Comparison of ENCODE assay signal across 1 cellular context in the genomic region with DNA sequence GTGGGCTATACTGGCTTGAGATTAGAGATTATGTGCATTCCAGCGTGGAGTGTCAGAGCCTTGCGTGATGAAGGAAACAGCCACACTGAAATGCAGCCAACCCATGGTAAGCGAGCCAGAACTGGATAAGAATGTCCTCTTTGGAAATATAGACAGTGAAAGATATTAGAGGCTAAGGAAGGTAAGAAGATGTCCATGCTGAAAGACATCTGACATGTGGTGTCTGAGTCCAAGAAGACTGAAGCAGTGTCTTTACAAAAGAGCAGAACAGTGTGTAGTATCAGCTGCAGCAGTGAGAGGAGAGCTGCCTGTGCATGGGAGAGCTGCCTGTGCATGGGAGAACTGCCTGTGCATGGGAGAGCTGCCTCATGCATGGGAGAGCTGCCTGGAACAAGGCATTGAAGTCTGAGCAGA.
TF ChIP-seq lines count a peak whose summit lies in the region.

No MANE protein-coding gene starts in this region.

TF ChIP-seq in GM23338, 12 proteins besides CTCF, POLR2A, EP300 and RAD21 (continued from another document):
- TF ChIP-seq, protein P1, sequence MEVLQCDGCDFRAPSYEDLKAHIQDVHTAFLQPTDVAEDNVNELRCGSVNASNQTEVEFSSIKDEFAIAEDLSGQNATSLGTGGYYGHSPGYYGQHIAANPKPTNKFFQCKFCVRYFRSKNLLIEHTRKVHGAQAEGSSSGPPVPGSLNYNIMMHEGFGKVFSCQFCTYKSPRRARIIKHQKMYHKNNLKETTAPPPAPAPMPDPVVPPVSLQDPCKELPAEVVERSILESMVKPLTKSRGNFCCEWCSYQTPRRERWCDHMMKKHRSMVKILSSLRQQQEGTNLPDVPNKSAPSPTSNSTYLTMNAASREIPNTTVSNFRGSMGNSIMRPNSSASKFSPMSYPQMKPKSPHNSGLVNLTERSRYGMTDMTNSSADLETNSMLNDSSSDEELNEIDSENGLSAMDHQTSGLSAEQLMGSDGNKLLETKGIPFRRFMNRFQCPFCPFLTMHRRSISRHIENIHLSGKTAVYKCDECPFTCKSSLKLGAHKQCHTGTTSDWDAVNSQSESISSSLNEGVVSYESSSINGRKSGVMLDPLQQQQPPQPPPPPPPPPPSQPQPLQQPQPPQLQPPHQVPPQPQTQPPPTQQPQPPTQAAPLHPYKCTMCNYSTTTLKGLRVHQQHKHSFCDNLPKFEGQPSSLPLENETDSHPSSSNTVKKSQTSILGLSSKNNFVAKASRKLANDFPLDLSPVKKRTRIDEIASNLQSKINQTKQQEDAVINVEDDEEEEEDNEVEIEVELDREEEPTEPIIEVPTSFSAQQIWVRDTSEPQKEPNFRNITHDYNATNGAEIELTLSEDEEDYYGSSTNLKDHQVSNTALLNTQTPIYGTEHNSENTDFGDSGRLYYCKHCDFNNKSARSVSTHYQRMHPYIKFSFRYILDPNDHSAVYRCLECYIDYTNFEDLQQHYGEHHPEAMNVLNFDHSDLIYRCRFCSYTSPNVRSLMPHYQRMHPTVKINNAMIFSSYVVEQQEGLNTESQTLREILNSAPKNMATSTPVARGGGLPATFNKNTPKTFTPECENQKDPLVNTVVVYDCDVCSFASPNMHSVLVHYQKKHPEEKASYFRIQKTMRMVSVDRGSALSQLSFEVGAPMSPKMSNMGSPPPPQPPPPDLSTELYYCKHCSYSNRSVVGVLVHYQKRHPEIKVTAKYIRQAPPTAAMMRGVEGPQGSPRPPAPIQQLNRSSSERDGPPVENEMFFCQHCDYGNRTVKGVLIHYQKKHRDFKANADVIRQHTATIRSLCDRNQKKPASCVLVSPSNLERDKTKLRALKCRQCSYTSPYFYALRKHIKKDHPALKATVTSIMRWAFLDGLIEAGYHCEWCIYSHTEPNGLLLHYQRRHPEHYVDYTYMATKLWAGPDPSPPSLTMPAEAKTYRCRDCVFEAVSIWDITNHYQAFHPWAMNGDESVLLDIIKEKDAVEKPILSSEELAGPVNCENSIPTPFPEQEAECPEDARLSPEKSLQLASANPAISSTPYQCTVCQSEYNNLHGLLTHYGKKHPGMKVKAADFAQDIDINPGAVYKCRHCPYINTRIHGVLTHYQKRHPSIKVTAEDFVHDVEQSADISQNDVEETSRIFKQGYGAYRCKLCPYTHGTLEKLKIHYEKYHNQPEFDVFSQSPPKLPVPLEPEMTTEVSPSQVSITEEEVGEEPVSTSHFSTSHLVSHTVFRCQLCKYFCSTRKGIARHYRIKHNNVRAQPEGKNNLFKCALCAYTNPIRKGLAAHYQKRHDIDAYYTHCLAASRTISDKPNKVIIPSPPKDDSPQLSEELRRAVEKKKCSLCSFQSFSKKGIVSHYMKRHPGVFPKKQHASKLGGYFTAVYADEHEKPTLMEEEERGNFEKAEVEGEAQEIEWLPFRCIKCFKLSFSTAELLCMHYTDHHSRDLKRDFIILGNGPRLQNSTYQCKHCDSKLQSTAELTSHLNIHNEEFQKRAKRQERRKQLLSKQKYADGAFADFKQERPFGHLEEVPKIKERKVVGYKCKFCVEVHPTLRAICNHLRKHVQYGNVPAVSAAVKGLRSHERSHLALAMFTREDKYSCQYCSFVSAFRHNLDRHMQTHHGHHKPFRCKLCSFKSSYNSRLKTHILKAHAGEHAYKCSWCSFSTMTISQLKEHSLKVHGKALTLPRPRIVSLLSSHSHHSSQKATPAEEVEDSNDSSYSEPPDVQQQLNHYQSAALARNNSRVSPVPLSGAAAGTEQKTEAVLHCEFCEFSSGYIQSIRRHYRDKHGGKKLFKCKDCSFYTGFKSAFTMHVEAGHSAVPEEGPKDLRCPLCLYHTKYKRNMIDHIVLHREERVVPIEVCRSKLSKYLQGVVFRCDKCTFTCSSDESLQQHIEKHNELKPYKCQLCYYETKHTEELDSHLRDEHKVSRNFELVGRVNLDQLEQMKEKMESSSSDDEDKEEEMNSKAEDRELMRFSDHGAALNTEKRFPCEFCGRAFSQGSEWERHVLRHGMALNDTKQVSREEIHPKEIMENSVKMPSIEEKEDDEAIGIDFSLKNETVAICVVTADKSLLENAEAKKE (CRISPR knock-in tag; IDR thresholded peaks at IDR 0.05) = no peak
- TF ChIP-seq ZNF331 (CRISPR knock-in tag; IDR thresholded peaks at IDR 0.05; ENCODE audit: low read depth) = no peak
- no peak for TF ChIP-seq CREB1 (CRISPR knock-in tag; IDR thresholded peaks at IDR 0.05; ENCODE audit: low read depth)
- no peak for TF ChIP-seq POLR2AphosphoS5 (IDR thresholded peaks at IDR 0.05; ENCODE audit: low read depth)
- TF ChIP-seq, protein P2, sequence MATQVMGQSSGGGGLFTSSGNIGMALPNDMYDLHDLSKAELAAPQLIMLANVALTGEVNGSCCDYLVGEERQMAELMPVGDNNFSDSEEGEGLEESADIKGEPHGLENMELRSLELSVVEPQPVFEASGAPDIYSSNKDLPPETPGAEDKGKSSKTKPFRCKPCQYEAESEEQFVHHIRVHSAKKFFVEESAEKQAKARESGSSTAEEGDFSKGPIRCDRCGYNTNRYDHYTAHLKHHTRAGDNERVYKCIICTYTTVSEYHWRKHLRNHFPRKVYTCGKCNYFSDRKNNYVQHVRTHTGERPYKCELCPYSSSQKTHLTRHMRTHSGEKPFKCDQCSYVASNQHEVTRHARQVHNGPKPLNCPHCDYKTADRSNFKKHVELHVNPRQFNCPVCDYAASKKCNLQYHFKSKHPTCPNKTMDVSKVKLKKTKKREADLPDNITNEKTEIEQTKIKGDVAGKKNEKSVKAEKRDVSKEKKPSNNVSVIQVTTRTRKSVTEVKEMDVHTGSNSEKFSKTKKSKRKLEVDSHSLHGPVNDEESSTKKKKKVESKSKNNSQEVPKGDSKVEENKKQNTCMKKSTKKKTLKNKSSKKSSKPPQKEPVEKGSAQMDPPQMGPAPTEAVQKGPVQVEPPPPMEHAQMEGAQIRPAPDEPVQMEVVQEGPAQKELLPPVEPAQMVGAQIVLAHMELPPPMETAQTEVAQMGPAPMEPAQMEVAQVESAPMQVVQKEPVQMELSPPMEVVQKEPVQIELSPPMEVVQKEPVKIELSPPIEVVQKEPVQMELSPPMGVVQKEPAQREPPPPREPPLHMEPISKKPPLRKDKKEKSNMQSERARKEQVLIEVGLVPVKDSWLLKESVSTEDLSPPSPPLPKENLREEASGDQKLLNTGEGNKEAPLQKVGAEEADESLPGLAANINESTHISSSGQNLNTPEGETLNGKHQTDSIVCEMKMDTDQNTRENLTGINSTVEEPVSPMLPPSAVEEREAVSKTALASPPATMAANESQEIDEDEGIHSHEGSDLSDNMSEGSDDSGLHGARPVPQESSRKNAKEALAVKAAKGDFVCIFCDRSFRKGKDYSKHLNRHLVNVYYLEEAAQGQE (IDR thresholded peaks at IDR 0.05; ENCODE audit: unreplicated experiment) = no peak
